ENCODE assay signal across 8 cellular contexts in genomic region chr1:42681771-42682483, GRCh38. TPM values are rescaled to one million over a fixed set of nuclear protein-coding genes. Genes with fewer than 3 reads are reported as not detected.
DNase-seq lines count a peak whose midpoint lies in the region; ATAC-seq, FAIRE-seq and TF ChIP-seq lines count a peak whose summit lies in the region.

Gene YBX1, plus strand, starts transcription at chr1:42682418. Its CDS starts 148 bp downstream, at chr1:42682566.

- H3F3A ChIP-seq in smooth muscle cell (ENCODE audit: low read depth) = peaks cover 7% of the 10 kb centered on the region

- ATAC-seq in GM18907 (IDR thresholded peaks at IDR 0.05; ENCODE audit: unreplicated experiment) (peak; percentile 92), HG03159 (IDR thresholded peaks at IDR 0.05; ENCODE audit: unreplicated experiment) (peak; percentile 92)

- H3K4me3 ChIP-seq in AG04449 (ENCODE audit: low read depth, low read length) (peak within 1 kb of the TSS; percentile 83), WI38 (ENCODE audit: low read depth, low read length) (peak within 1 kb of the TSS; percentile 85), bronchial epithelial cell (ENCODE audit: low read depth, low read length) (peak within 1 kb of the TSS; percentile 69), smooth muscle cell (peak within 1 kb of the TSS; percentile 74)

- TF ChIP-seq CTCF in AG04449 (IDR thresholded peaks at IDR 0.05; ENCODE audit: insufficient read depth, low read length, missing control alignments) (no peak), WI38 (IDR thresholded peaks at IDR 0.05; ENCODE audit: low read depth, low read length) (no peak), bronchial epithelial cell (IDR thresholded peaks at IDR 0.05; ENCODE audit: insufficient read depth, low read length, severe bottlenecking) (no peak), smooth muscle cell (IDR thresholded peaks at IDR 0.05; ENCODE audit: borderline replicate concordance, insufficient read depth, poor library complexity, severe bottlenecking) (no peak)

- peak within 1 kb of the TSS; percentile 90 for H2AFZ ChIP-seq in smooth muscle cell (ENCODE audit: low read depth)

- under 1% methylated on average over 53 of the region's 53 CpGs for WGBS in smooth muscle cell (ENCODE audit: low lambda C conversion rate)

- peak within 1 kb of the TSS; percentile 68 for H3K9ac ChIP-seq in smooth muscle cell (ENCODE audit: low read depth)

- no peaks in the 10 kb centered on the region for H3K9me3 ChIP-seq in smooth muscle cell (replicated peaks; ENCODE audit: low read depth)

- H4K20me1 ChIP-seq in smooth muscle cell (ENCODE audit: low read depth) = peaks cover 41% of the 10 kb centered on the region

- peaks cover 2% of the 10 kb centered on the region for H3K36me3 ChIP-seq in bronchial epithelial cell (ENCODE audit: control insufficient read depth, insufficient read depth, low read length)
- H3K36me3 ChIP-seq in smooth muscle cell (ENCODE audit: low read depth) = no peaks in the 10 kb centered on the region

- CTCF ChIA-PET in AG04449 (lab: Yijun Ruan, JAX) = interaction anchor here (0.9 to 2.6 kb wide), 4 partner anchors 10 to 42 kb away, joined by 3 to 7 read pairs (median 4); no protein-coding TSS in a partner anchor

- peaks cover 40% of the 10 kb centered on the region for H3K4me1 ChIP-seq in smooth muscle cell (ENCODE audit: low read depth)

- peak within 1 kb of the TSS; percentile 75 for H3K27ac ChIP-seq in smooth muscle cell (ENCODE audit: low read depth)

- no peak for FAIRE-seq in bronchial epithelial cell (lab: Jason Lieb, UNC)

- DNase-seq in AG04449 (ENCODE audit: low read depth, low spot score) (peak; percentile 96), NCI-H2227 treated with DMSO at 0.1 percent for 48 hours (lab: John Stamatoyannopoulos, UW) (peak; percentile 99), bronchial epithelial cell (ENCODE audit: low read depth) (peak; percentile 95), iPS-NIHi7 (ENCODE audit: extremely low spot score) (peak; percentile 99), smooth muscle cell (lab: John Stamatoyannopoulos, UW; ENCODE audit: unreplicated experiment) (peak; percentile 76)

- H3K79me2 ChIP-seq in smooth muscle cell (ENCODE audit: low read depth) = peaks cover 41% of the 10 kb centered on the region

- no peaks in the 10 kb centered on the region for H3K27me3 ChIP-seq in bronchial epithelial cell (ENCODE audit: control insufficient read depth, insufficient read depth, low read length)
- H3K27me3 ChIP-seq in smooth muscle cell (ENCODE audit: low read depth) = no peaks in the 10 kb centered on the region

- peak within 1 kb of the TSS; percentile 93 for H3K4me2 ChIP-seq in smooth muscle cell

- POLR2A ChIA-PET in AG04449 (lab: Yijun Ruan, JAX) = interaction anchor here (0.6 to 2.8 kb wide), 9 partner anchors 9 to 343 kb away, joined by 3 to 18 read pairs (median 4); partner anchors contain the start of gene PPIH

RNA-seq across cellular contexts. Expression of gene YBX1, which starts in this region (rescaled TPM):
- total RNA-seq in bronchial epithelial cell (1,123 and 1,188 TPM in 2 replicates), smooth muscle cell (586 and 587 TPM in 2 replicates)
- polyA plus RNA-seq in smooth muscle cell = 273 and 284 TPM in 2 replicates

Comparison
In these comparisons a context has a peak if more than half of its experiments do, and no peak if none do; other contexts are left out.
1. Peak in every context shown above with its lines: DNase-seq, ATAC-seq, H3K4me3 ChIP-seq and H3K27ac ChIP-seq.